In genomic region chr22:32985899-32986772, GRCh38 we compare ENCODE assay signal across 8 cellular contexts.
DNase-seq lines count a peak whose midpoint lies in the region; ATAC-seq and TF ChIP-seq lines count a peak whose summit lies in the region.

No MANE protein-coding gene starts in this region.

- no peaks in the 10 kb centered on the region for H3K36me3 ChIP-seq in upper lobe of right lung

- no peaks in the 10 kb centered on the region for H3K9me3 Mint-ChIP-seq in activated T-cell treated with anti-CD3 and anti-CD28 coated beads, Interleukin-2, amount 50 U/mL, for 24 hours
- no peaks in the 10 kb centered on the region for H3K9me3 Mint-ChIP-seq in nephron progenitor cell

- no peak overlapping the region for H3K27ac Mint-ChIP-seq in activated T-cell treated with anti-CD3 and anti-CD28 coated beads, Interleukin-2, amount 50 U/mL, for 24 hours
- no peak overlapping the region for H3K27ac Mint-ChIP-seq in nephron progenitor cell

- no peaks in the 10 kb centered on the region for H3K36me3 Mint-ChIP-seq in activated T-cell treated with anti-CD3 and anti-CD28 coated beads, Interleukin-2, amount 50 U/mL, for 24 hours (ENCODE audit: low read depth)
- H3K36me3 Mint-ChIP-seq in nephron progenitor cell (ENCODE audit: low read depth) = no peaks in the 10 kb centered on the region

- intact Hi-C loops in upper lobe of right lung (cut with DNase I) = no loop called here

- H3K4me1 Mint-ChIP-seq in activated T-cell treated with anti-CD3 and anti-CD28 coated beads, Interleukin-2, amount 50 U/mL, for 24 hours (ENCODE audit: low read depth) = no peaks in the 10 kb centered on the region
- peaks cover 22% of the 10 kb centered on the region for H3K4me1 Mint-ChIP-seq in nephron progenitor cell

- TF ChIP-seq CTCF in AG10803 (conservative IDR thresholded peaks at IDR 0.05; ENCODE audit: low read length) (peak; percentile 96), nephron progenitor cell (IDR thresholded peaks at IDR 0.05) (peak; percentile 80), upper lobe of right lung (IDR thresholded peaks at IDR 0.05) (peak; percentile 85)

- H3K27me3 ChIP-seq in upper lobe of right lung = no peaks in the 10 kb centered on the region

- DNase-seq in AG10803 (ENCODE audit: low read depth) (peak; percentile 78), GOT3 (lab: John Stamatoyannopoulos, UW) (peak; percentile 6), NCI-H82 (lab: John Stamatoyannopoulos, UW) (peak; percentile 84), fibroblast of the conjunctiva (ENCODE audit: low read depth) (peak; percentile 79), nephron progenitor cell (peak; percentile 81), upper lobe of right lung (no peak)
- peak; percentile 45 for DNase-seq in activated T-cell treated with anti-CD3 and anti-CD28 coated beads, Interleukin-2, amount 50 U/mL, for 24 hours

- no peak overlapping the region for H3K4me3 Mint-ChIP-seq in activated T-cell treated with anti-CD3 and anti-CD28 coated beads, Interleukin-2, amount 50 U/mL, for 24 hours
- no peak overlapping the region for H3K4me3 Mint-ChIP-seq in nephron progenitor cell

- ATAC-seq in upper lobe of right lung (peak; percentile 99), GM19397 (IDR thresholded peaks at IDR 0.05; ENCODE audit: unreplicated experiment) (no peak)

- H3K9me3 ChIP-seq in upper lobe of right lung = no peaks in the 10 kb centered on the region

- peaks cover 3% of the 10 kb centered on the region for H3K27me3 Mint-ChIP-seq in activated T-cell treated with anti-CD3 and anti-CD28 coated beads, Interleukin-2, amount 50 U/mL, for 24 hours
- peaks cover 13% of the 10 kb centered on the region for H3K27me3 Mint-ChIP-seq in nephron progenitor cell (ENCODE audit: low read depth, poor library complexity)

- peak overlapping the region; percentile 38 for H3K27ac ChIP-seq in upper lobe of right lung

- H3K4me3 ChIP-seq in AG10803 (ENCODE audit: low read length) = no peak overlapping the region
- no peak overlapping the region for H3K4me3 ChIP-seq in upper lobe of right lung

- H3K4me1 ChIP-seq in upper lobe of right lung = peaks cover 5% of the 10 kb centered on the region
